30 cellular contexts compared by ENCODE assay signal in the genomic region with DNA sequence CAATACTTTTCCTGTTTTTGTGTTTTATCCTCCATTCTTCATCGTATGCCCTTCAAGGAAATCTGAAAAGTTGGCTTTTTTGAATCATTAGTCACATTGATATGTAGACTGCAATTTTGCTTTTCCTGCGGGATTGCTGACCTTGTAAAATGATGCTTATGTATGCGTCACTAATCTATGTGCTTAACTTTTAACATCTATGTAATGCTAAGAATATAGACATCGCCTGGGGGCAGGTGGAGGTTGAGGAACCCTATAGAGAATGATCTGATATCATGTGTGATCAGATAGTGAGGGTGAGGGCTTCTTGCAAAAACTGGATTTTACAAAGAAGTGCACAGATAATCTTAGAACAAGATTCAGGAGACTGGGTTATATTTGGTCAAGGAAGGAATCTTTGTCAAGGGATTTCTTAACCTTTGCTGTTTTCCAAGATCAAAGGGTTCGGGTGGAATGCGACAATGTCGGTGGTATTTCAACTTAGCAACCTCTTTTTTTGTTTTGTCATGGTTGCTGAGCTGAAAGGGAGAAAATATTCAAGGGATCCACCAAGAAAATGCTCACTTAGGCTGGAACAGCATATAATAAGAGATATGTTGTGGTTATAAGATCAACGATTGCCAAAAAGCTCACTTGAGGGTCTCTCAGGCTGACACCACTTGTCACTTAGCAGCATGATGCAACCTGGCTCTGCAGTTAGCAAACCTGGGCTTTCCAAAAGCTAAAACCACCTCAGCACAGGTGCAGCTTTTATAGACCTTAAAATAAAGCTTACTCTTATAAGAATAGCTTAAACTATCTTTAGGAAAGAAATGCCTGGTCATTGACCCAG.
DNase-seq lines count a peak whose midpoint lies in the region; ATAC-seq, FAIRE-seq and TF ChIP-seq lines count a peak whose summit lies in the region.
"Had no signal": no experiment of that assay in that cellular context is flagged by ENCODE, and none has a peak within 500 bp of the region (broad histone marks: within the 10 kb centered on the region; RNA-seq: fewer than 3 reads in every experiment).

No MANE protein-coding gene starts in this region.

- no TSS peak for BruUV-seq in HepG2 (replicated peaks; lab: Mats Ljungman, UMichigan)

- H4K20me1 ChIP-seq in HepG2 (ENCODE audit: insufficient read depth, low read length) (no peaks in the 10 kb centered on the region), SU-DHL-6 (ENCODE audit: low read depth, low read length) (no peaks in the 10 kb centered on the region), smooth muscle cell (ENCODE audit: low read depth) (no peaks in the 10 kb centered on the region)

- H3K79me2 ChIP-seq in HepG2 (ENCODE audit: insufficient read depth, low read length), result no peaks in the 10 kb centered on the region
- peaks cover 40% of the 10 kb centered on the region for H3K79me2 ChIP-seq in SU-DHL-6 (ENCODE audit: insufficient read depth, low read length)
- no peaks in the 10 kb centered on the region for H3K79me2 ChIP-seq in smooth muscle cell (ENCODE audit: low read depth)

- CTCF ChIA-PET in HepG2 (lab: Yijun Ruan, JAX; ENCODE audit: low intra/inter-chr PET ratio, low total read pairs), result no interaction called here

- 0 out of 4 replicates have a peak, but pooled peaks of 1 of the 2 experiments have one; percentile 39 for TF ChIP-seq EP300 in HepG2 (IDR thresholded peaks at IDR 0.05; ENCODE audit: low read depth in 2 of 2, low read length in 2 of 2)
- TF ChIP-seq EP300 in HepG2 (CRISPR knock-in tag; IDR thresholded peaks at IDR 0.05; ENCODE audit: borderline replicate concordance), result no peak

- 38% methylated on average over 8 of the region's 8 CpGs for WGBS in HepG2 (ENCODE audit: low lambda C conversion rate)
- WGBS in right lobe of liver (ENCODE audit: insufficient coverage, low coverage, low lambda C conversion rate, missing lambda C conversion rate), result 75% methylated on average over 7 of the region's 8 CpGs
- 60% methylated on average over 8 of the region's 8 CpGs for WGBS in smooth muscle cell (ENCODE audit: low lambda C conversion rate)

- POLR2A ChIA-PET in HepG2 (lab: Yijun Ruan, JAX), result no interaction called here

- H3K36me3 ChIP-seq in HepG2 (replicated peaks in 1 of 2; ENCODE audit: control insufficient read depth in 1 of 2, insufficient read depth in 2 of 2, low read length in 2 of 2), result no peaks in the 10 kb centered on the region
- H3K36me3 ChIP-seq in right lobe of liver, result no peaks in the 10 kb centered on the region
- H3K36me3 ChIP-seq in HUES6 (ENCODE audit: control insufficient read depth, insufficient read depth, low read length), result no peaks in the 10 kb centered on the region
- peaks cover 14% of the 10 kb centered on the region for H3K36me3 ChIP-seq in SU-DHL-6 (ENCODE audit: low read length)
- H3K36me3 ChIP-seq in smooth muscle cell (ENCODE audit: low read depth), result no peaks in the 10 kb centered on the region
- no peaks in the 10 kb centered on the region for H3K36me3 ChIP-seq in mucosa of descending colon (ENCODE audit: low read depth)
- H3K36me3 ChIP-seq: cardiac muscle cell, ovary had no signal

- H3K9ac ChIP-seq in HepG2 (ENCODE audit: insufficient read depth, low read depth, low read length), result 0 out of 2 replicates have a peak overlapping the region, but pooled peaks have one; percentile 43
- peak overlapping the region; percentile 13 for H3K9ac ChIP-seq in HUES6 (ENCODE audit: low read length)
- H3K9ac ChIP-seq in SU-DHL-6 (ENCODE audit: low read length), result peak overlapping the region; percentile 35
- H3K9ac ChIP-seq in smooth muscle cell (ENCODE audit: low read depth), result no peak overlapping the region
- H3K9ac ChIP-seq: KMS-11 had no signal

- H2AFZ ChIP-seq in HepG2 (ENCODE audit: low read length) (peak overlapping the region; percentile 86), SU-DHL-6 (ENCODE audit: low read depth, low read length, severe bottlenecking) (no peak overlapping the region), smooth muscle cell (ENCODE audit: low read depth) (no peak overlapping the region)

- peaks cover 34% of the 10 kb centered on the region for H3K4me1 ChIP-seq in HepG2 (ENCODE audit: insufficient read depth, low read length)
- no peaks in the 10 kb centered on the region for H3K4me1 ChIP-seq in right lobe of liver
- peaks cover 17% of the 10 kb centered on the region for H3K4me1 ChIP-seq in HUES6 (ENCODE audit: control insufficient read depth, insufficient read depth, low read length)
- no peaks in the 10 kb centered on the region for H3K4me1 ChIP-seq in smooth muscle cell (ENCODE audit: low read depth)
- H3K4me1 ChIP-seq in mucosa of descending colon (ENCODE audit: low read depth), result no peaks in the 10 kb centered on the region

- no peak for TF ChIP-seq RAD21 in HepG2 (CRISPR knock-in tag; IDR thresholded peaks at IDR 0.05)

- intact Hi-C loops in HepG2 (cut with micrococcal nuclease; ENCODE audit: unreplicated experiment), result no loop called here
- intact Hi-C loops in right lobe of liver (cut with DNase I), result no loop called here
- intact Hi-C loops in mucosa of descending colon (cut with DNase I, micrococcal nuclease), result no loop called here

- no peak for ATAC-seq in HepG2
- ATAC-seq in right lobe of liver, result no peak
- no peak for ATAC-seq in HG02970 (IDR thresholded peaks at IDR 0.05; ENCODE audit: low FRiP score, unreplicated experiment)
- no peak for ATAC-seq in mucosa of descending colon
- ATAC-seq: stimulated activated naive B cell treated with anti-CD40 and anti-IgM and Interleukin-4, amounts not matched to agents 10 μg/mL and 1 μg/mL and 100 μg/mL, for 72 hours had no signal

- H3K4me3 ChIP-seq in HepG2 (replicated peaks in 1 of 3; ENCODE audit: insufficient read depth in 1 of 3, low read depth in 2 of 3, low read length in 3 of 3) (0 out of 6 replicates have a peak overlapping the region, but pooled peaks of 1 of the 3 experiments have one; percentile 16), right lobe of liver (no peak overlapping the region), HUES6 (ENCODE audit: low read depth, low read length) (no peak overlapping the region), SU-DHL-6 (ENCODE audit: insufficient read depth, low read length, poor library complexity, severe bottlenecking) (peak overlapping the region; percentile 50), smooth muscle cell (no peak overlapping the region), mucosa of descending colon (no peak overlapping the region)
- H3K4me3 ChIP-seq: cardiac muscle cell, ovary had no signal

- DNase-seq in HepG2 (ENCODE audit: low spot score), result peak; percentile 41
- DNase-seq in right lobe of liver, result no peak
- no peak for DNase-seq in smooth muscle cell (lab: John Stamatoyannopoulos, UW; ENCODE audit: unreplicated experiment)
- no peak for DNase-seq in foreskin melanocyte
- DNase-seq in mucosa of descending colon, result no peak
- DNase-seq: activated CD4-positive, alpha-beta T cell treated with anti-CD3 and anti-CD28 coated beads, Interleukin-2, amount 10 ng/mL, durations not matched to agents 24 days and 14 days; activated gamma-delta T cell; activated T-cell treated with anti-CD3 and anti-CD28 coated beads, Interleukin-2, amount 50 U/mL, for 1 hour; Calu3; effector CD4-positive, alpha-beta T cell; HCEC 1CT; mammary epithelial cell; MM.1S; NCI-H1930; NCI-H2227 treated with DMSO at 0.1 percent for 48 hours; NCI-H526; SIG-M5; stimulated activated naive B cell treated with anti-CD40 and anti-IgM and Interleukin-4, amounts not matched to agents 10 μg/mL and 1 μg/mL and 100 μg/mL, for 72 hours; T1000 had no signal

- H3F3A ChIP-seq in SU-DHL-6 (ENCODE audit: insufficient read depth), result peaks cover 12% of the 10 kb centered on the region; the same call in 1 of the 2 replicates
- no peaks in the 10 kb centered on the region for H3F3A ChIP-seq in smooth muscle cell (ENCODE audit: low read depth)

- TF ChIP-seq POLR2A in HepG2 (IDR thresholded peaks at IDR 0.05; ENCODE audit: insufficient read depth in 1 of 2, low read depth in 2 of 2, low read length in 2 of 2) (no peak), right lobe of liver (IDR thresholded peaks at IDR 0.05) (no peak)

- H3K27ac ChIP-seq in HepG2 (ENCODE audit: extremely low read length, insufficient read depth, low read length) (peak overlapping the region; percentile 50), right lobe of liver (no peak overlapping the region), HUES6 (ENCODE audit: low read depth, low read length) (no peak overlapping the region), SU-DHL-6 (ENCODE audit: low read depth, low read length) (peak overlapping the region; percentile 84), smooth muscle cell (ENCODE audit: low read depth) (no peak overlapping the region)
- H3K27ac ChIP-seq: cardiac muscle cell, epithelial cell of prostate, KMS-11, ovary had no signal

- no peak for FAIRE-seq in HepG2 (lab: Jason Lieb, UNC)
- FAIRE-seq: astrocyte, colon, GM18507, RCC 7860 had no signal

- H3K4me2 ChIP-seq in HepG2 (ENCODE audit: low read depth, low read length) (peak overlapping the region; percentile 49), SU-DHL-6 (ENCODE audit: low read depth, low read length, poor library complexity, severe bottlenecking) (peak overlapping the region; percentile 71), smooth muscle cell (no peak overlapping the region)
- H3K4me2 ChIP-seq: KMS-11 had no signal

- no peak for TF ChIP-seq CTCF in HepG2 (CRISPR knock-in tag; IDR thresholded peaks at IDR 0.05)
- TF ChIP-seq CTCF in right lobe of liver (IDR thresholded peaks at IDR 0.05), result no peak
- no peak for TF ChIP-seq CTCF in SU-DHL-6 (IDR thresholded peaks at IDR 0.05; ENCODE audit: insufficient read depth, low read length, poor library complexity, severe bottlenecking)
- TF ChIP-seq CTCF in smooth muscle cell (IDR thresholded peaks at IDR 0.05; ENCODE audit: borderline replicate concordance, insufficient read depth, poor library complexity, severe bottlenecking), result no peak
- no peak for TF ChIP-seq CTCF in mucosa of descending colon (IDR thresholded peaks at IDR 0.05)

- no peaks in the 10 kb centered on the region for H3K9me2 ChIP-seq in SU-DHL-6 (replicated peaks; ENCODE audit: insufficient read depth, low read length)

- H3K9me3 ChIP-seq in HepG2 (ENCODE audit: low read length), result no peaks in the 10 kb centered on the region
- H3K9me3 ChIP-seq in right lobe of liver, result no peaks in the 10 kb centered on the region
- no peaks in the 10 kb centered on the region for H3K9me3 ChIP-seq in HUES6 (ENCODE audit: control insufficient read depth, insufficient read depth, low read depth, low read length)
- H3K9me3 ChIP-seq in SU-DHL-6 (ENCODE audit: insufficient read depth, low read length), result no peaks in the 10 kb centered on the region
- H3K9me3 ChIP-seq in smooth muscle cell (replicated peaks; ENCODE audit: low read depth), result no peaks in the 10 kb centered on the region
- no peaks in the 10 kb centered on the region for H3K9me3 ChIP-seq in mucosa of descending colon
- H3K9me3 ChIP-seq: ovary had no signal

- H3K27me3 ChIP-seq in HepG2 (ENCODE audit: control insufficient read depth in 1 of 2, insufficient read depth in 2 of 2, low read length in 2 of 2) (no peaks in the 10 kb centered on the region), right lobe of liver (no peaks in the 10 kb centered on the region), HUES6 (ENCODE audit: control insufficient read depth, insufficient read depth, low read length) (no peaks in the 10 kb centered on the region), SU-DHL-6 (ENCODE audit: low read length) (no peaks in the 10 kb centered on the region), smooth muscle cell (ENCODE audit: low read depth) (no peaks in the 10 kb centered on the region)
- H3K27me3 ChIP-seq: cardiac muscle cell, ovary had no signal

- in situ Hi-C loops in HepG2 (cut with HindIII; ENCODE audit: extremely low pct_ligation_motif_present, low pct_unique_long_range_greater_than_20kb), result no loop called here

Comparison
In these comparisons a context has a peak if more than half of its experiments do, and no peak if none do; other contexts are left out.
1. H3K27ac ChIP-seq: peak in HepG2 (single experiment) and SU-DHL-6 (single experiment); none in right lobe of liver (0 of 3), HUES6 (single experiment) and smooth muscle cell (single experiment).